In the genomic region with DNA sequence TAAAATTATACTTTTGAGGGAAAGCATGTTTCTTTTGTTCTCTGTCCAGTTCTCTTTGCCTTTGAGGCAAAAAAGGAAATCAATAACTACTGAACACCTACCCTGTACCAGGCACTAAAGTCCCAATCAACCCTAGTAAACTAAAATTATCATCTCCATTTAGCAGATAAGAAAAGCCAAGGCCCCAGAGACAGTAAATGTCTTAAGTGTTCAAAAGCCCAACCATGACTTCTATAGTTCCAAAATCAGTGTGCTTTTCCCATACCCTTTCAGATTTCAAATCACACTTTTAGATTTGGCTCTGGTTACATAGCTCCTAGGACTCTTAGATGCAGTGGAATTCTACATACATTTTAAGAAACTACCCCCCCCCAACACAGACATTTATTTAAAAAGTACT, we compare ENCODE assay signal across 16 cellular contexts.
DNase-seq lines count a peak whose midpoint lies in the region; ATAC-seq, FAIRE-seq and TF ChIP-seq lines count a peak whose summit lies in the region.
"Had no signal": no experiment of that assay in that cellular context is flagged by ENCODE, and none has a peak within 500 bp of the region (broad histone marks: within the 10 kb centered on the region; RNA-seq: fewer than 3 reads in every experiment).

No MANE protein-coding gene starts in this region.

- no peak overlapping the region for H3K4me3 Mint-ChIP-seq in activated T-cell treated with anti-CD3 and anti-CD28 coated beads, Interleukin-2, amount 50 U/mL, for 4 hours
- H3K4me3 Mint-ChIP-seq: activated CD4-positive, alpha-beta memory T cell treated with anti-CD3 and anti-CD28 coated beads for 36 hours; activated naive CD8-positive, alpha-beta T cell treated with anti-CD3 and anti-CD28 coated beads, Interleukin-2, amount 50 U/mL, for 24 hours; neural progenitor cell had no signal

- ATAC-seq in activated T-cell treated with anti-CD3 and anti-CD28 coated beads, Interleukin-2, amount 50 U/mL, for 4 hours, result no peak
- ATAC-seq: activated naive CD8-positive, alpha-beta T cell treated with anti-CD3 and anti-CD28 coated beads, Interleukin-2, amount 50 U/mL, for 24 hours had no signal

- TF ChIP-seq CTCF in AG04450 (IDR thresholded peaks at IDR 0.05; ENCODE audit: low read depth, low read length), result no peak
- no peak for TF ChIP-seq CTCF in ascending aorta (IDR thresholded peaks at IDR 0.05)
- TF ChIP-seq CTCF in kidney (IDR thresholded peaks at IDR 0.05; ENCODE audit: borderline replicate concordance, extremely low read depth, insufficient read depth), result no peak

- POLR2A ChIA-PET in AG04450 (lab: Yijun Ruan, JAX), result no interaction called here

- H3K36me3 Mint-ChIP-seq in activated T-cell treated with anti-CD3 and anti-CD28 coated beads, Interleukin-2, amount 50 U/mL, for 4 hours (ENCODE audit: insufficient read depth), result no peaks in the 10 kb centered on the region
- H3K36me3 Mint-ChIP-seq: activated CD4-positive, alpha-beta memory T cell treated with anti-CD3 and anti-CD28 coated beads for 36 hours had no signal

- H3K36me3 ChIP-seq in ascending aorta, result no peaks in the 10 kb centered on the region
- no peaks in the 10 kb centered on the region for H3K36me3 ChIP-seq in kidney (ENCODE audit: control insufficient read depth in 1 of 2, insufficient read depth in 2 of 2, low read length in 2 of 2)
- H3K36me3 ChIP-seq in skeletal muscle satellite cell (ENCODE audit: insufficient read depth, low read length), result peaks cover 40% of the 10 kb centered on the region
- H3K36me3 ChIP-seq: neural progenitor cell had no signal

- H3K27ac ChIP-seq in AG04450 (ENCODE audit: low read depth, low read length) (no peak overlapping the region), ascending aorta (peak overlapping the region; percentile 73 to 80), kidney (ENCODE audit: low read depth in 2 of 2, low read length in 2 of 2) (peak overlapping the region; percentile 29 to 32)
- H3K27ac ChIP-seq: epithelial cell of prostate, neural progenitor cell had no signal

- H3K4me2 ChIP-seq in skeletal muscle satellite cell (ENCODE audit: low read length), result peak overlapping the region; percentile 77
- H3K4me2 ChIP-seq: neural progenitor cell had no signal

- FAIRE-seq in kidney (lab: Jason Lieb, UNC), result no peak
- FAIRE-seq: D721Med had no signal

- intact Hi-C loops in ascending aorta (cut with DNase I), result loop anchor here (5.0 kb wide), 1 partner anchor 62 kb away; a partner anchor contains a TSS
- intact Hi-C loops in kidney (cut with DNase I), result no loop called here

- H3K27me3 Mint-ChIP-seq in activated T-cell treated with anti-CD3 and anti-CD28 coated beads, Interleukin-2, amount 50 U/mL, for 4 hours (ENCODE audit: low read depth), result peaks cover 39% of the 10 kb centered on the region

- no peaks in the 10 kb centered on the region for H3K9me3 Mint-ChIP-seq in activated T-cell treated with anti-CD3 and anti-CD28 coated beads, Interleukin-2, amount 50 U/mL, for 4 hours
- H3K9me3 Mint-ChIP-seq: activated CD4-positive, alpha-beta memory T cell treated with anti-CD3 and anti-CD28 coated beads for 36 hours; activated naive CD8-positive, alpha-beta T cell treated with anti-CD3 and anti-CD28 coated beads, Interleukin-2, amount 50 U/mL, for 24 hours; neural progenitor cell had no signal

- H3K4me3 ChIP-seq in AG04450 (ENCODE audit: low read depth, low read length), result peak overlapping the region; percentile 2; the same call in 1 of the 2 replicates
- H3K4me3 ChIP-seq in ascending aorta, result peak overlapping the region; percentile 13 to 57
- peak overlapping the region; percentile 35 to 52 for H3K4me3 ChIP-seq in kidney (ENCODE audit: low read length in 2 of 2)
- peak overlapping the region; percentile 50 for H3K4me3 ChIP-seq in skeletal muscle satellite cell (ENCODE audit: low read length)
- H3K4me3 ChIP-seq: lung, neural progenitor cell had no signal

- peak overlapping the region; percentile 31 to 66 for H3K9ac ChIP-seq in kidney (ENCODE audit: low read length in 2 of 2)
- H3K9ac ChIP-seq in skeletal muscle satellite cell (ENCODE audit: low read depth, low read length), result peak overlapping the region; percentile 72
- H3K9ac ChIP-seq: neural progenitor cell had no signal

- CTCF ChIA-PET in AG04450 (lab: Charles Lee), result no interaction called here

- H3K9me3 ChIP-seq in AG04450 (ENCODE audit: control insufficient read depth, insufficient read depth, low read length) (no peaks in the 10 kb centered on the region), ascending aorta (no peaks in the 10 kb centered on the region), kidney (ENCODE audit: control insufficient read depth in 1 of 2, low read length in 2 of 2) (no peaks in the 10 kb centered on the region), skeletal muscle satellite cell (replicated peaks; ENCODE audit: low read length) (no peaks in the 10 kb centered on the region)

- no peaks in the 10 kb centered on the region for H3K4me1 Mint-ChIP-seq in activated T-cell treated with anti-CD3 and anti-CD28 coated beads, Interleukin-2, amount 50 U/mL, for 4 hours (ENCODE audit: low read depth)
- H3K4me1 Mint-ChIP-seq: activated naive CD8-positive, alpha-beta T cell treated with anti-CD3 and anti-CD28 coated beads, Interleukin-2, amount 50 U/mL, for 24 hours had no signal

- no peak for DNase-seq in AG04450 (ENCODE audit: low read depth, low spot score)
- no peak for DNase-seq in ascending aorta (ENCODE audit: low spot score in 2 of 2)
- DNase-seq in kidney, result no peak
- no peak for DNase-seq in NCI-H510A (lab: John Stamatoyannopoulos, UW)
- DNase-seq in activated CD4-positive, CD25-positive, alpha-beta regulatory T cell (lab: John Stamatoyannopoulos, UW), result no peak
- DNase-seq in activated T-cell treated with anti-CD3 and anti-CD28 coated beads, Interleukin-2, amount 50 U/mL, for 4 hours, result no peak
- DNase-seq in pons (ENCODE audit: low spot score), result no peak
- DNase-seq: activated CD4-positive, alpha-beta memory T cell treated with anti-CD3 and anti-CD28 coated beads for 36 hours; activated naive CD8-positive, alpha-beta T cell treated with anti-CD3 and anti-CD28 coated beads, Interleukin-2, amount 50 U/mL, for 24 hours; NCI-H2107; stimulated activated naive CD4-positive, alpha-beta T cell treated with Interleukin-2 at 50 U/mL for 16 hours had no signal

- no peaks in the 10 kb centered on the region for H3K27me3 ChIP-seq in AG04450 (ENCODE audit: control insufficient read depth, insufficient read depth, low read length)
- no peaks in the 10 kb centered on the region for H3K27me3 ChIP-seq in ascending aorta
- no peaks in the 10 kb centered on the region for H3K27me3 ChIP-seq in skeletal muscle satellite cell (ENCODE audit: control insufficient read depth, insufficient read depth, low read length)
- H3K27me3 ChIP-seq: neural progenitor cell had no signal

- peaks cover 3 to 53% of the 10 kb centered on the region in 2 donors for H3K4me1 ChIP-seq in ascending aorta
- H3K4me1 ChIP-seq in kidney (ENCODE audit: control insufficient read depth in 1 of 2, insufficient read depth in 1 of 2, low read depth in 1 of 2, low read length in 2 of 2), result peaks cover 11 to 39% of the 10 kb centered on the region in 2 donors
- peaks cover 68% of the 10 kb centered on the region for H3K4me1 ChIP-seq in skeletal muscle satellite cell (ENCODE audit: control insufficient read depth, insufficient read depth, low read length)
